ENCODE assay signal across 8 cellular contexts in genomic region chr3:133927543-133928066, GRCh38. TPM values are rescaled to one million over a fixed set of nuclear protein-coding genes. Genes with fewer than 3 reads are reported as not detected.
DNase-seq lines count a peak whose midpoint lies in the region; ATAC-seq and TF ChIP-seq lines count a peak whose summit lies in the region.

No MANE protein-coding gene starts in this region.

- H3K4me1 Mint-ChIP-seq in natural killer cell treated with Interleukin-12 subunit alpha and Interleukin-12 subunit beta and Interleukin-15 and Interleukin-18, amount 100 ng/mL, for 72 hours (ENCODE audit: low read depth in 2 of 2) = peaks cover 6 to 9% of the 10 kb centered on the region in 2 donors

- RAD21 ChIA-PET in HCT116 (lab: Charles Lee; ENCODE audit: low non-redundant PET in 1 of 2, low total read pairs in 2 of 2, uncharacterized antibody in 2 of 2, unreplicated experiment in 2 of 2) = no interaction called here

- CTCF ChIA-PET in HCT116 (lab: Charles Lee) = no interaction called here

- H3K27me3 ChIP-seq in HCT116 (ENCODE audit: insufficient read depth, low read length) (no peaks in the 10 kb centered on the region; the same call in 1 of the 2 replicates), esophagus squamous epithelium (peaks cover 0 to 12% (median 0%) of the 10 kb centered on the region in 4 donors)

- H4K20me1 ChIP-seq in HCT116 (ENCODE audit: insufficient read depth) = no peaks in the 10 kb centered on the region

- H3K4me3 ChIP-seq in HCT116 (replicated peaks in 1 of 2; ENCODE audit: low read depth in 1 of 2, low read length in 2 of 2) (peak overlapping the region in 1 of 2 experiments; percentile 16; a peak in 1 of 4 replicates), esophagus squamous epithelium (peak overlapping the region; percentile 42 to 67 (median 48))

- H3K27ac ChIP-seq in HCT116 (ENCODE audit: low read depth, low read length) (no peak overlapping the region), esophagus squamous epithelium (no peak overlapping the region)

- intact Hi-C loops in HCT116 (cut with micrococcal nuclease) = loop anchor here (2.0 to 10.0 kb wide), 3 partner anchors 109 to 1195 kb away; no protein-coding TSS in a partner anchor
- intact Hi-C loops in esophagus squamous epithelium (cut with DNase I) = loop anchor here (5.0 kb wide), 1 partner anchor 105 kb away; no protein-coding TSS in a partner anchor

- no peaks in the 10 kb centered on the region for H3K9me2 ChIP-seq in HCT116 (ENCODE audit: insufficient read depth)

- H2AFZ ChIP-seq in HCT116 (ENCODE audit: low read depth, low read length, poor library complexity, severe bottlenecking) = peak overlapping the region; percentile 88

- no peak overlapping the region for H3K27ac Mint-ChIP-seq in natural killer cell treated with Interleukin-12 subunit alpha and Interleukin-12 subunit beta and Interleukin-15 and Interleukin-18, amount 100 ng/mL, for 72 hours

- no peaks in the 10 kb centered on the region for H3K79me2 ChIP-seq in HCT116 (ENCODE audit: insufficient read depth, low read length)

- peak overlapping the region; percentile 59 for H3K4me2 ChIP-seq in HCT116 (ENCODE audit: low read length)

- peaks cover 9 to 20% of the 10 kb centered on the region in 2 donors for H3K27me3 Mint-ChIP-seq in natural killer cell treated with Interleukin-12 subunit alpha and Interleukin-12 subunit beta and Interleukin-15 and Interleukin-18, amount 100 ng/mL, for 72 hours

- H3K9me3 ChIP-seq in HCT116 (ENCODE audit: control insufficient read depth in 1 of 2, insufficient read depth in 1 of 2, low read depth in 1 of 2, low read length in 2 of 2) (no peaks in the 10 kb centered on the region), esophagus squamous epithelium (no peaks in the 10 kb centered on the region)

- no peaks in the 10 kb centered on the region for H3K9me3 Mint-ChIP-seq in natural killer cell treated with Interleukin-12 subunit alpha and Interleukin-12 subunit beta and Interleukin-15 and Interleukin-18, amount 100 ng/mL, for 72 hours

- no peak for DNase-seq in HCT116 (ENCODE audit: low read depth, low spot score)
- peak; percentile 47 for DNase-seq in NCI-H2171 treated with DMSO at 0.1 percent for 48 hours (lab: John Stamatoyannopoulos, UW)
- DNase-seq in activated T-cell treated with anti-CD3 and anti-CD28 coated beads for 24 hours (ENCODE audit: low read depth) = peak; percentile 59
- DNase-seq in esophagus squamous epithelium (lab: John Stamatoyannopoulos, UW) = no peak
- peak; percentile 86 for DNase-seq in natural killer cell treated with Interleukin-12 subunit alpha and Interleukin-12 subunit beta and Interleukin-15 and Interleukin-18, amount 100 ng/mL, for 72 hours (ENCODE audit: low spot score)
- DNase-seq in stimulated activated naive CD4-positive, alpha-beta T cell (lab: John Stamatoyannopoulos, UW) = peak; percentile 35 to 83 (median 68)

- no peaks in the 10 kb centered on the region for H3K36me3 Mint-ChIP-seq in natural killer cell treated with Interleukin-12 subunit alpha and Interleukin-12 subunit beta and Interleukin-15 and Interleukin-18, amount 100 ng/mL, for 72 hours

- POLR2A ChIA-PET in HCT116 (lab: Charles Lee) = interaction anchor here (0.6 kb wide), 1 partner anchor 187 kb away, joined by 3 read pairs; no protein-coding TSS in a partner anchor

- H3K4me3 Mint-ChIP-seq in natural killer cell treated with Interleukin-12 subunit alpha and Interleukin-12 subunit beta and Interleukin-15 and Interleukin-18, amount 100 ng/mL, for 72 hours = peak overlapping the region; percentile 56

- no TSS peak for BruUV-seq in HCT116 (replicated peaks; lab: Mats Ljungman, UMichigan)

- TF ChIP-seq CTCF in GM12873 (IDR thresholded peaks at IDR 0.05; ENCODE audit: insufficient read depth, low read depth, low read length, missing control alignments) (peak; percentile 64), HCT116 (IDR thresholded peaks at IDR 0.05 in 2 of 3, conservative IDR thresholded peaks at IDR 0.05 in 1 of 3; ENCODE audit: borderline replicate concordance in 1 of 3, insufficient read depth in 1 of 3, low read depth in 2 of 3, low read length in 2 of 3) (peak; percentile 12 to 68 (median 62); a peak in 4 of 6 replicates), esophagus squamous epithelium (IDR thresholded peaks at IDR 0.05) (peak; percentile 65 to 92 (median 85))

- no peak overlapping the region for H3K9ac ChIP-seq in HCT116 (ENCODE audit: low read length)

- WGBS in esophagus squamous epithelium, 2 donors = 3 to 7% methylated on average over 6 to 10 of the region's 50 CpGs

- H3K4me1 ChIP-seq in HCT116 (ENCODE audit: control insufficient read depth in 1 of 2, insufficient read depth in 2 of 2, low read length in 2 of 2) (peaks cover 0 to 9% of the 10 kb centered on the region in 2 experiments; a peak in 2 of 4 replicates), esophagus squamous epithelium (peaks cover 9 to 20% (median 13%) of the 10 kb centered on the region in 3 donors)

- ATAC-seq in HCT116 (peak; percentile 85), HG02938 (IDR thresholded peaks at IDR 0.05; ENCODE audit: unreplicated experiment) (no peak)
- peak; percentile 88 to 93 for ATAC-seq in natural killer cell treated with Interleukin-12 subunit alpha and Interleukin-12 subunit beta and Interleukin-15 and Interleukin-18, amount 100 ng/mL, for 72 hours

- TF ChIP-seq POLR2A in HCT116 (IDR thresholded peaks at IDR 0.05; ENCODE audit: borderline replicate concordance, extremely low read depth, insufficient read depth, insufficient read length) (no peak), esophagus squamous epithelium (IDR thresholded peaks at IDR 0.05) (no peak)

- peak; percentile 61 for TF ChIP-seq RAD21 in HCT116 (IDR thresholded peaks at IDR 0.05; ENCODE audit: low read depth)

- H3K36me3 ChIP-seq in HCT116 (ENCODE audit: control insufficient read depth in 1 of 2, insufficient read depth in 2 of 2, low read length in 2 of 2) = no peaks in the 10 kb centered on the region
- no peaks in the 10 kb centered on the region for H3K36me3 ChIP-seq in esophagus squamous epithelium

TF ChIP-seq in HCT116, 20 proteins besides CTCF, POLR2A, EP300 and RAD21:
- TF ChIP-seq EZH2phosphoT487 (IDR thresholded peaks at IDR 0.05; ENCODE audit: borderline replicate concordance) (no peak), EGR1 (IDR thresholded peaks at IDR 0.05; ENCODE audit: low read depth) (peak; percentile 72), ZNF274 (IDR thresholded peaks at IDR 0.05; ENCODE audit: low read depth, low read length) (no peak), MAX (IDR thresholded peaks at IDR 0.05) (no peak), FOSL1 (IDR thresholded peaks at IDR 0.05; ENCODE audit: low read depth) (no peak), POLR2AphosphoS5 (IDR thresholded peaks at IDR 0.05; ENCODE audit: low read depth, low read length) (no peak)

RNA-seq across cellular contexts. Expression of gene RAB6B, which starts 31.9 kb away (rescaled TPM):
- total RNA-seq in HCT116 (2021; ENCODE audit: unreplicated experiment) = 14.1 TPM
- 12.2 and 14.9 TPM in 2 replicates for polyA plus RNA-seq in HCT116 (2012)
- total RNA-seq in esophagus squamous epithelium = 1 to 10 TPM in 2 of 4 donors, under 1 TPM in 2; 0.09 to 1.7 (median 0.68) TPM
- under 1 TPM; 0.21 to 0.81 TPM for total RNA-seq in natural killer cell treated with Interleukin-12 subunit alpha and Interleukin-12 subunit beta and Interleukin-15 and Interleukin-18, amount 100 ng/mL, for 72 hours

Comparison
In these comparisons a context has a peak if more than half of its experiments do, and no peak if none do; other contexts are left out.
1. DNase-seq: peak in NCI-H2171 treated with DMSO at 0.1 percent for 48 hours (single experiment), activated T-cell treated with anti-CD3 and anti-CD28 coated beads for 24 hours (single experiment), natural killer cell treated with Interleukin-12 subunit alpha and Interleukin-12 subunit beta and Interleukin-15 and Interleukin-18, amount 100 ng/mL, for 72 hours (single experiment) and stimulated activated naive CD4-positive, alpha-beta T cell (6 of 6); none in HCT116 (single experiment) and esophagus squamous epithelium (single experiment).
2. Peak in every context shown above with its lines, with median percentiles within 50 percentile points of each other: CTCF ChIP-seq.